In genomic region chr13:106145070-106145469, GRCh38 we compare ENCODE assay signal across 1 cellular context.
TF ChIP-seq lines count a peak whose summit lies in the region.

No MANE protein-coding gene starts in this region.

TF ChIP-seq in WTC11, 78 proteins besides CTCF, POLR2A, EP300 and RAD21 (continued from another document):
- TF ChIP-seq, protein P1, sequence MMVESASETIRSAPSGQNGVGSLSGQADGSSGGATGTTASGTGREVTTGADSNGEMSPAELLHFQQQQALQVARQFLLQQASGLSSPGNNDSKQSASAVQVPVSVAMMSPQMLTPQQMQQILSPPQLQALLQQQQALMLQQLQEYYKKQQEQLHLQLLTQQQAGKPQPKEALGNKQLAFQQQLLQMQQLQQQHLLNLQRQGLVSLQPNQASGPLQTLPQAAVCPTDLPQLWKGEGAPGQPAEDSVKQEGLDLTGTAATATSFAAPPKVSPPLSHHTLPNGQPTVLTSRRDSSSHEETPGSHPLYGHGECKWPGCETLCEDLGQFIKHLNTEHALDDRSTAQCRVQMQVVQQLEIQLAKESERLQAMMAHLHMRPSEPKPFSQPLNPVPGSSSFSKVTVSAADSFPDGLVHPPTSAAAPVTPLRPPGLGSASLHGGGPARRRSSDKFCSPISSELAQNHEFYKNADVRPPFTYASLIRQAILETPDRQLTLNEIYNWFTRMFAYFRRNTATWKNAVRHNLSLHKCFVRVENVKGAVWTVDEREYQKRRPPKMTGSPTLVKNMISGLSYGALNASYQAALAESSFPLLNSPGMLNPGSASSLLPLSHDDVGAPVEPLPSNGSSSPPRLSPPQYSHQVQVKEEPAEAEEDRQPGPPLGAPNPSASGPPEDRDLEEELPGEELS (CRISPR knock-in tag; IDR thresholded peaks at IDR 0.05), result no peak
- no peak for TF ChIP-seq NFE2L1 (CRISPR knock-in tag; IDR thresholded peaks at IDR 0.05)
- TF ChIP-seq ESRRA (CRISPR knock-in tag; IDR thresholded peaks at IDR 0.05; ENCODE audit: borderline replicate concordance), result no peak
- TF ChIP-seq EMX1 (CRISPR knock-in tag; IDR thresholded peaks at IDR 0.05), result no peak
